ENCODE assay signal across 34 cellular contexts in genomic region chr6:63533026-63533425, GRCh38.
"Had no signal": no experiment of that assay in that cellular context is flagged by ENCODE, and none has a peak within 500 bp of the region (broad histone marks: within the 10 kb centered on the region; RNA-seq: fewer than 3 reads in every experiment).

No MANE protein-coding gene starts in this region.

- H3K9me3 ChIP-seq: MG63 had no signal

- H3K27me3 ChIP-seq: MG63 had no signal

- DNase-seq: Karpas-422, Kasumi-1, MG63, MM.1S, MV-4-11, NCI-H1048, NCI-H1092, NCI-H1092 treated with DMSO at 0.1 percent for 48 hours, NCI-H1105, NCI-H1105 treated with DMSO at 0.1 percent for 48 hours, NCI-H1417, NCI-H1417 treated with DMSO at 0.1 percent for 48 hours, NCI-H1436, NCI-H1436 treated with DMSO at 0.1 percent for 48 hours, NCI-H146, NCI-H1694, NCI-H1694 treated with DMSO at 0.1 percent for 48 hours, NCI-H187, NCI-H187 treated with DMSO at 0.1 percent for 48 hours, NCI-H1930, NCI-H2029, NCI-H2029 treated with DMSO at 0.1 percent for 48 hours, NCI-H2081, NCI-H2081 treated with DMSO at 0.1 percent for 48 hours, NCI-H2107, NCI-H2171, NCI-H2171 treated with DMSO at 0.1 percent for 48 hours, NCI-H2227 treated with DMSO at 0.1 percent for 48 hours, NCI-H226, NCI-H345, NCI-H446, NCI-H446 treated with DMSO at 0.1 percent for 48 hours, NCI-H510A, NCI-H510A treated with DMSO at 0.1 percent for 48 hours had no signal

- H3K4me3 ChIP-seq: MG63 had no signal

- H3K36me3 ChIP-seq: MG63 had no signal
